ENCODE assay signal across 1 cellular context in genomic region chr1:243924588-243925349, GRCh38.
TF ChIP-seq lines count a peak whose summit lies in the region.

No MANE protein-coding gene starts in this region.

TF ChIP-seq in GM23338, 12 proteins besides CTCF, POLR2A, EP300 and RAD21 (continued from another document):
- peak; percentile 62; the same call in 1 of the 2 replicates for TF ChIP-seq ZNF462 (CRISPR knock-in tag; IDR thresholded peaks at IDR 0.05)
